Comparison of ENCODE assay signal across 16 cellular contexts in genomic region chr22:21450320-21450831, GRCh38. TPM values are rescaled to one million over a fixed set of nuclear protein-coding genes. Genes with fewer than 3 reads are reported as not detected.
DNase-seq lines count a peak whose midpoint lies in the region; ATAC-seq, FAIRE-seq and TF ChIP-seq lines count a peak whose summit lies in the region.
"Had no signal": no experiment of that assay in that cellular context is flagged by ENCODE, and none has a peak within 500 bp of the region (broad histone marks: within the 10 kb centered on the region; RNA-seq: fewer than 3 reads in every experiment).

No MANE protein-coding gene starts in this region.

- no peaks in the 10 kb centered on the region for H3K9me3 Mint-ChIP-seq in stimulated activated naive CD8-positive, alpha-beta T cell treated with anti-CD3 and anti-CD28 coated beads, Interleukin-15, amount 100 ng/mL, for 72 hours
- H3K9me3 Mint-ChIP-seq in nephron progenitor cell, result no peaks in the 10 kb centered on the region
- H3K9me3 Mint-ChIP-seq: memory B cell had no signal

- H3K9me3 ChIP-seq in colonic mucosa, result no peaks in the 10 kb centered on the region

- TF ChIP-seq POLR2A in GM12892 (IDR thresholded peaks at IDR 0.05; ENCODE audit: low read depth, low read length), result no peak

- TF ChIP-seq CTCF in colonic mucosa (IDR thresholded peaks at IDR 0.05), result no peak
- peak; percentile 33 for TF ChIP-seq CTCF in nephron progenitor cell (IDR thresholded peaks at IDR 0.05)

- no peaks in the 10 kb centered on the region for H3K4me1 ChIP-seq in colonic mucosa
- H3K4me1 ChIP-seq: parathyroid adenoma had no signal

- no peaks in the 10 kb centered on the region for H3K27me3 Mint-ChIP-seq in stimulated activated naive CD8-positive, alpha-beta T cell treated with anti-CD3 and anti-CD28 coated beads, Interleukin-15, amount 100 ng/mL, for 72 hours
- no peaks in the 10 kb centered on the region for H3K27me3 Mint-ChIP-seq in nephron progenitor cell (ENCODE audit: low read depth, poor library complexity)
- H3K27me3 Mint-ChIP-seq: B cell, memory B cell had no signal

- FAIRE-seq in GM12892 (lab: Jason Lieb, UNC), result no peak

- intact Hi-C loops in colonic mucosa (cut with DNase I), result no loop called here

- no peak overlapping the region for H3K4me3 Mint-ChIP-seq in stimulated activated naive CD8-positive, alpha-beta T cell treated with anti-CD3 and anti-CD28 coated beads, Interleukin-15, amount 100 ng/mL, for 72 hours
- H3K4me3 Mint-ChIP-seq in nephron progenitor cell, result no peak overlapping the region
- H3K4me3 Mint-ChIP-seq: B cell, memory B cell had no signal

- no peak overlapping the region for H3K9ac ChIP-seq in colonic mucosa (ENCODE audit: low read depth in 2 of 2, low read length in 2 of 2)
- H3K9ac ChIP-seq: parathyroid adenoma had no signal

- peaks cover 10% of the 10 kb centered on the region for H3K36me3 Mint-ChIP-seq in nephron progenitor cell (ENCODE audit: low read depth)

- H3K4me1 Mint-ChIP-seq in stimulated activated naive CD8-positive, alpha-beta T cell treated with anti-CD3 and anti-CD28 coated beads, Interleukin-15, amount 100 ng/mL, for 72 hours, result no peaks in the 10 kb centered on the region
- H3K4me1 Mint-ChIP-seq in nephron progenitor cell, result peaks cover 46% of the 10 kb centered on the region
- H3K4me1 Mint-ChIP-seq: B cell, memory B cell had no signal

- no peak overlapping the region for H3K27ac ChIP-seq in colonic mucosa
- H3K27ac ChIP-seq: parathyroid adenoma, SK-N-MC had no signal

- DNase-seq in stimulated activated naive CD8-positive, alpha-beta T cell treated with anti-CD3 and anti-CD28 coated beads, Interleukin-15, amount 100 ng/mL, for 72 hours, result no peak
- no peak for DNase-seq in stimulated activated naive CD8-positive, alpha-beta T cell treated with anti-CD3 and anti-CD28 coated beads, Interleukin-15, Interleukin-2, amounts not matched to agents 100 U/mL and 50 U/mL, for 24 hours
- DNase-seq in colonic mucosa (peak; percentile 13), nephron progenitor cell (peak; percentile 31), GM12892 (ENCODE audit: insufficient read length) (no peak), NCI-H82 treated with DMSO at 0.1 percent for 48 hours (lab: John Stamatoyannopoulos, UW; ENCODE audit: unreplicated experiment) (no peak)
- no peak for DNase-seq in stimulated activated CD4-positive, alpha-beta T cell treated with anti-CD3 and anti-CD28 coated beads, Interleukin-2, amount 100 ng/mL, for 48 hours
- no peak for DNase-seq in stimulated activated CD4-positive, alpha-beta T cell treated with anti-CD3 and anti-CD28 coated beads, Interleukin-12 subunit alpha, Interleukin-12 subunit beta, amount 100 ng/mL, for 4 hours
- DNase-seq: activated T-cell treated with anti-CD3 and anti-CD28 coated beads, Interleukin-2, amount 50 U/mL, for 1 hour; dermis blood vessel endothelial cell; DMS53; MM.1S had no signal

- no peak overlapping the region for H3K4me3 ChIP-seq in colonic mucosa
- H3K4me3 ChIP-seq: SK-N-MC had no signal

- no peaks in the 10 kb centered on the region for H3K27me3 ChIP-seq in colonic mucosa

- ATAC-seq in stimulated activated naive CD8-positive, alpha-beta T cell treated with anti-CD3 and anti-CD28 coated beads, Interleukin-15, amount 100 ng/mL, for 72 hours, result peak; percentile 28
- no peak for ATAC-seq in stimulated activated naive CD8-positive, alpha-beta T cell treated with anti-CD3 and anti-CD28 coated beads, Interleukin-15, Interleukin-2, amounts not matched to agents 100 U/mL and 50 U/mL, for 24 hours

- peak overlapping the region in 1 of 2 donors; percentile 9 for H3K27ac Mint-ChIP-seq in stimulated activated naive CD8-positive, alpha-beta T cell treated with anti-CD3 and anti-CD28 coated beads, Interleukin-15, amount 100 ng/mL, for 72 hours
- H3K27ac Mint-ChIP-seq in nephron progenitor cell, result peak overlapping the region; percentile 54
- H3K27ac Mint-ChIP-seq: B cell, memory B cell had no signal

- peaks cover 1% of the 10 kb centered on the region for H3K36me3 ChIP-seq in colonic mucosa

RNA-seq across cellular contexts. Expression of gene TMEM191C, which starts 16.8 kb away (rescaled TPM):
- total RNA-seq in colonic mucosa, result 1 to 10 TPM in 1 of 2 donors, under 1 TPM in 1; 0.80 to 3.3 TPM
- 2.8 TPM for polyA plus RNA-seq in GM12892 (2012; ENCODE audit: missing spikeins)

RNA-seq across cellular contexts. Expression of gene HIC2, which starts 33.2 kb away (rescaled TPM):
- 1 to 10 TPM; 6.0 to 6.3 TPM for total RNA-seq in colonic mucosa
- polyA plus RNA-seq in GM12892 (2012; ENCODE audit: missing spikeins), result 1.5 TPM

Comparison
In these comparisons a context has a peak if more than half of its experiments do, and no peak if none do; other contexts are left out.
1. DNase-seq: peak in colonic mucosa (single experiment) and nephron progenitor cell (single experiment); none in stimulated activated naive CD8-positive, alpha-beta T cell treated with anti-CD3 and anti-CD28 coated beads, Interleukin-15, amount 100 ng/mL, for 72 hours (0 of 2), stimulated activated naive CD8-positive, alpha-beta T cell treated with anti-CD3 and anti-CD28 coated beads, Interleukin-15, Interleukin-2, amounts not matched to agents 100 U/mL and 50 U/mL, for 24 hours (single experiment), stimulated activated CD4-positive, alpha-beta T cell treated with anti-CD3 and anti-CD28 coated beads, Interleukin-2, amount 100 ng/mL, for 48 hours (0 of 2), GM12892 (single experiment), NCI-H82 treated with DMSO at 0.1 percent for 48 hours (single experiment) and stimulated activated CD4-positive, alpha-beta T cell treated with anti-CD3 and anti-CD28 coated beads, Interleukin-12 subunit alpha, Interleukin-12 subunit beta, amount 100 ng/mL, for 4 hours (single experiment).